In the genomic region with DNA sequence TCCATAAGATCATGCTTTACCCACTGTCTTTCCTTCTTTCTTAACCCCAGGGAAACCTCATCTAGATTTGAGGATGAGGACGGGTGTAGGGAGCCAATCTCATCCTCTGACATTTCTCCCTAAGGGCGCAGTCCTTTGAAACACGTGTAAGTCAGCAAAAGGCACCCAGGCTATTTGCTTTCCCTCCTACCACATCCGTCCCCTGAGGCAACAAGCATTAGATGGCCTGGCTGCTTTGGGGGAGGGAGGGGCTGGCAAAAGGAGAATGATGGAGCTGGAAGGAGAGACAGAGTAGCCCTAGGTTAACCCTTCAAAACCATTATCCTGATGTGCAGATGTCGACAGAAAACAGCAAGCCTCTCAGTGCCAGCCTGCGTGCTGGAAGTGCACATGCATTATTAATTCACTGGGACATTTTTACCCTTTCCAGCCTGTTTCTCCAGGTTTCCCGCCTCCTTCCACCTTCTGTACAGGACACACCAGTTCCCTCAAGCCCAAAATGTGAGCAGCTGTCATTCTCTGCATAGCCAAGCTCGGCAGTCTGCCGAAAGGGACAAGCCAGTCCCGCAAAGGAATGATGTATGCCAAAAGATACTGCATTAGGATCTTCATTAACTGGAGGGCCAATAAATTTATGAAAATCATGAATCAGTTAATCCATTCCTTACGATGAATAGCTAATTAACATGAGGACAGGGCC, we compare ENCODE assay signal across 12 cellular contexts.
DNase-seq lines count a peak whose midpoint lies in the region; ATAC-seq, FAIRE-seq and TF ChIP-seq lines count a peak whose summit lies in the region.
"Had no signal": no experiment of that assay in that cellular context is flagged by ENCODE, and none has a peak within 500 bp of the region (broad histone marks: within the 10 kb centered on the region; RNA-seq: fewer than 3 reads in every experiment).

No MANE protein-coding gene starts in this region.

- H3K4me3 Mint-ChIP-seq in HFFc6 (peak overlapping the region; percentile 20; the same call in 1 of the 2 replicates), WTC11 (no peak overlapping the region)

- no peak overlapping the region for H3K4me3 ChIP-seq in mesendoderm (ENCODE audit: low read length)

- peak; percentile 18 for DNase-seq in DMS 273 (lab: John Stamatoyannopoulos, UW; ENCODE audit: unreplicated experiment)
- no peak for DNase-seq in DMS 273 treated with DMSO at 0.1 percent for 48 hours (lab: John Stamatoyannopoulos, UW)
- peak; percentile 61 for DNase-seq in HFFc6
- no peak for DNase-seq in WTC11 (ENCODE audit: low spot score)
- peak; percentile 93 for DNase-seq in mesendoderm
- DNase-seq in frontal cortex (ENCODE audit: low spot score in 2 of 2) = no peak
- DNase-seq in putamen (ENCODE audit: low spot score) = no peak
- DNase-seq: activated CD8-positive, alpha-beta memory T cell treated with anti-CD3 and anti-CD28 coated beads for 24 hours; stimulated activated CD4-positive, alpha-beta T cell treated with anti-CD3 and anti-CD28 coated beads, Interleukin-4, amount 100 ng/mL, for 1 hour had no signal

- peak; percentile 83 for ATAC-seq in WTC11
- ATAC-seq in GM21360 (IDR thresholded peaks at IDR 0.05; ENCODE audit: unreplicated experiment) = no peak

- H3K27me3 Mint-ChIP-seq in HFFc6 (ENCODE audit: insufficient read depth) (0 out of 2 replicates have a peak, but pooled peaks cover 2% of the 10 kb centered on the region), WTC11 (ENCODE audit: low read depth) (no peaks in the 10 kb centered on the region)

- no peak overlapping the region for H3K18ac ChIP-seq in mesendoderm (ENCODE audit: low read length)

- H2BK15ac ChIP-seq in mesendoderm (replicated peaks; ENCODE audit: low read depth) = no peak overlapping the region

- H3K36me3 ChIP-seq in mesendoderm (ENCODE audit: control insufficient read depth, insufficient read depth, low read length) = no peaks in the 10 kb centered on the region

- CTCF ChIA-PET in WTC11 (lab: Charles Lee) = interaction anchor here (1.1 kb wide), 2 partner anchors 9 to 25 kb away, joined by 3 read pairs; no protein-coding TSS in a partner anchor

- H3K4me2 ChIP-seq in mesendoderm (ENCODE audit: low read length) = no peak overlapping the region

- no peak overlapping the region for H3K27ac ChIP-seq in mesendoderm (ENCODE audit: low read depth, low read length)
- H3K27ac ChIP-seq: 22Rv1 had no signal

- no peak overlapping the region for H4K8ac ChIP-seq in mesendoderm (ENCODE audit: low read depth, low read length)

- H3K56ac ChIP-seq in mesendoderm (ENCODE audit: low read length) = no peak overlapping the region

- H2BK120ac ChIP-seq in mesendoderm (ENCODE audit: low read depth, low read length) = no peak overlapping the region

- H4K5ac ChIP-seq in mesendoderm (ENCODE audit: low read length) = no peak overlapping the region

- no peaks in the 10 kb centered on the region for H3K36me3 Mint-ChIP-seq in HFFc6 (ENCODE audit: low read depth)
- H3K36me3 Mint-ChIP-seq in WTC11 = no peaks in the 10 kb centered on the region

- H3K4me1 Mint-ChIP-seq in HFFc6 (ENCODE audit: low read depth) (peaks cover 36% of the 10 kb centered on the region), WTC11 (peaks cover 18% of the 10 kb centered on the region)

- no peak overlapping the region for H2AK5ac ChIP-seq in mesendoderm (ENCODE audit: low read length)

- no peak overlapping the region for H3K9ac ChIP-seq in mesendoderm (ENCODE audit: low read length)

- no peaks in the 10 kb centered on the region for H3K79me2 ChIP-seq in mesendoderm (ENCODE audit: control insufficient read depth, insufficient read depth, low read length)

- H3K23ac ChIP-seq in mesendoderm (ENCODE audit: low read length) = no peak overlapping the region

- H3K9me3 Mint-ChIP-seq in HFFc6 (no peaks in the 10 kb centered on the region), WTC11 (no peaks in the 10 kb centered on the region)

- H3K4ac ChIP-seq in mesendoderm (ENCODE audit: low read depth, low read length) = no peak overlapping the region

- H3K27ac Mint-ChIP-seq in HFFc6 (peak overlapping the region; percentile 81), WTC11 (no peak overlapping the region; the same call in 1 of the 2 replicates)

- peaks cover 2% of the 10 kb centered on the region for H3K4me1 ChIP-seq in mesendoderm (ENCODE audit: control insufficient read depth, low read depth, low read length)

- no CpG with 5 or more reads among the region's 11 CpGs for WGBS in mesendoderm (ENCODE audit: extremely low coverage, insufficient coverage, low lambda C conversion rate)

- no peak for FAIRE-seq in frontal cortex (lab: Jason Lieb, UNC)
- FAIRE-seq: endometrium had no signal

- no peaks in the 10 kb centered on the region for H3K27me3 ChIP-seq in mesendoderm (ENCODE audit: insufficient read depth, low read length, poor library complexity)

- TF ChIP-seq CTCF in HFFc6 (IDR thresholded peaks at IDR 0.05) (no peak), WTC11 (IDR thresholded peaks at IDR 0.05) (no peak)

- no peaks in the 10 kb centered on the region for H3K79me1 ChIP-seq in mesendoderm (ENCODE audit: low read length)

- POLR2A ChIA-PET in WTC11 (lab: Charles Lee) = no interaction called here

- no peak overlapping the region for H2BK5ac ChIP-seq in mesendoderm (ENCODE audit: low read length)

TF ChIP-seq in WTC11, 78 proteins besides CTCF, POLR2A, EP300 and RAD21 (continues in another document):
- TF ChIP-seq, protein P1, sequence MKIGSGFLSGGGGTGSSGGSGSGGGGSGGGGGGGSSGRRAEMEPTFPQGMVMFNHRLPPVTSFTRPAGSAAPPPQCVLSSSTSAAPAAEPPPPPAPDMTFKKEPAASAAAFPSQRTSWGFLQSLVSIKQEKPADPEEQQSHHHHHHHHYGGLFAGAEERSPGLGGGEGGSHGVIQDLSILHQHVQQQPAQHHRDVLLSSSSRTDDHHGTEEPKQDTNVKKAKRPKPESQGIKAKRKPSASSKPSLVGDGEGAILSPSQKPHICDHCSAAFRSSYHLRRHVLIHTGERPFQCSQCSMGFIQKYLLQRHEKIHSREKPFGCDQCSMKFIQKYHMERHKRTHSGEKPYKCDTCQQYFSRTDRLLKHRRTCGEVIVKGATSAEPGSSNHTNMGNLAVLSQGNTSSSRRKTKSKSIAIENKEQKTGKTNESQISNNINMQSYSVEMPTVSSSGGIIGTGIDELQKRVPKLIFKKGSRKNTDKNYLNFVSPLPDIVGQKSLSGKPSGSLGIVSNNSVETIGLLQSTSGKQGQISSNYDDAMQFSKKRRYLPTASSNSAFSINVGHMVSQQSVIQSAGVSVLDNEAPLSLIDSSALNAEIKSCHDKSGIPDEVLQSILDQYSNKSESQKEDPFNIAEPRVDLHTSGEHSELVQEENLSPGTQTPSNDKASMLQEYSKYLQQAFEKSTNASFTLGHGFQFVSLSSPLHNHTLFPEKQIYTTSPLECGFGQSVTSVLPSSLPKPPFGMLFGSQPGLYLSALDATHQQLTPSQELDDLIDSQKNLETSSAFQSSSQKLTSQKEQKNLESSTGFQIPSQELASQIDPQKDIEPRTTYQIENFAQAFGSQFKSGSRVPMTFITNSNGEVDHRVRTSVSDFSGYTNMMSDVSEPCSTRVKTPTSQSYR (CRISPR knock-in tag; IDR thresholded peaks at IDR 0.05) = no peak
- TF ChIP-seq ETV6 (CRISPR knock-in tag; IDR thresholded peaks at IDR 0.05) = no peak
- no peak for TF ChIP-seq ZNF121 (CRISPR knock-in tag; IDR thresholded peaks at IDR 0.05)
- no peak for TF ChIP-seq NR2C2 (CRISPR knock-in tag; IDR thresholded peaks at IDR 0.05)
- no peak for TF ChIP-seq HMGA2 (CRISPR knock-in tag; IDR thresholded peaks at IDR 0.05)
- no peak for TF ChIP-seq NFATC4 (CRISPR knock-in tag; IDR thresholded peaks at IDR 0.05)
- TF ChIP-seq FOXJ3 (CRISPR knock-in tag; IDR thresholded peaks at IDR 0.05; ENCODE audit: borderline replicate concordance) = no peak
- TF ChIP-seq TEAD4 (CRISPR knock-in tag; IDR thresholded peaks at IDR 0.05) = no peak
- no peak for TF ChIP-seq CREB1 (CRISPR knock-in tag; IDR thresholded peaks at IDR 0.05)
- TF ChIP-seq GTF2I (CRISPR knock-in tag; conservative IDR thresholded peaks at IDR 0.05) = no peak
- TF ChIP-seq, protein P2, sequence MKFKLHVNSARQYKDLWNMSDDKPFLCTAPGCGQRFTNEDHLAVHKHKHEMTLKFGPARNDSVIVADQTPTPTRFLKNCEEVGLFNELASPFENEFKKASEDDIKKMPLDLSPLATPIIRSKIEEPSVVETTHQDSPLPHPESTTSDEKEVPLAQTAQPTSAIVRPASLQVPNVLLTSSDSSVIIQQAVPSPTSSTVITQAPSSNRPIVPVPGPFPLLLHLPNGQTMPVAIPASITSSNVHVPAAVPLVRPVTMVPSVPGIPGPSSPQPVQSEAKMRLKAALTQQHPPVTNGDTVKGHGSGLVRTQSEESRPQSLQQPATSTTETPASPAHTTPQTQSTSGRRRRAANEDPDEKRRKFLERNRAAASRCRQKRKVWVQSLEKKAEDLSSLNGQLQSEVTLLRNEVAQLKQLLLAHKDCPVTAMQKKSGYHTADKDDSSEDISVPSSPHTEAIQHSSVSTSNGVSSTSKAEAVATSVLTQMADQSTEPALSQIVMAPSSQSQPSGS (CRISPR knock-in tag; IDR thresholded peaks at IDR 0.05; ENCODE audit: borderline replicate concordance, low read depth) = no peak
- no peak for TF ChIP-seq RELA (CRISPR knock-in tag; IDR thresholded peaks at IDR 0.05; ENCODE audit: borderline replicate concordance)
- TF ChIP-seq EMX1 (CRISPR knock-in tag; IDR thresholded peaks at IDR 0.05) = no peak
- no peak for TF ChIP-seq NFYB (CRISPR knock-in tag; conservative IDR thresholded peaks at IDR 0.05; ENCODE audit: low read depth)
- no peak for TF ChIP-seq MYBL2 (CRISPR knock-in tag; IDR thresholded peaks at IDR 0.05)
- TF ChIP-seq CBFB (CRISPR knock-in tag; IDR thresholded peaks at IDR 0.05; ENCODE audit: low read depth) = no peak
- TF ChIP-seq FOXK1 (CRISPR knock-in tag; IDR thresholded peaks at IDR 0.05) = no peak

Comparison
In these comparisons a context has a peak if more than half of its experiments do, and no peak if none do; other contexts are left out.
1. DNase-seq: peak in DMS 273 (single experiment), HFFc6 (single experiment) and mesendoderm (single experiment); none in DMS 273 treated with DMSO at 0.1 percent for 48 hours (single experiment), WTC11 (single experiment), frontal cortex (0 of 2) and putamen (single experiment).